ENCODE assay signal across 8 cellular contexts in genomic region chr14:77212933-77213656, GRCh38. TPM values are rescaled to one million over a fixed set of nuclear protein-coding genes. Genes with fewer than 3 reads are reported as not detected.
A peak's percentile ranks its signal among the peaks of the same experiment; 100 is the strongest.
DNase-seq lines count a peak whose midpoint lies in the region; ATAC-seq and TF ChIP-seq lines count a peak whose summit lies in the region.

No MANE protein-coding gene starts in this region.

- intact Hi-C loops in A673 (cut with micrococcal nuclease; ENCODE audit: unreplicated experiment): loop anchor here (5.0 kb wide), 1 partner anchor 61 kb away; no protein-coding TSS in a partner anchor
- intact Hi-C loops in left lung (cut with DNase I): no loop called here

- no TSS peak for BruUV-seq in A673 (replicated peaks; lab: Mats Ljungman, UMichigan)

- H3K4me3 ChIP-seq in A673 (ENCODE audit: low read depth, low read length, poor library complexity, severe bottlenecking): no peak overlapping the region
- no peak overlapping the region for H3K4me3 ChIP-seq in left lung

- H3K27me3 ChIP-seq in A673 (replicated peaks; ENCODE audit: insufficient read depth, low read depth, low read length, poor library complexity): peaks cover 50% of the 10 kb centered on the region
- H3K27me3 ChIP-seq in left lung: peaks cover 0 to 48% of the 10 kb centered on the region in 2 donors

- no peak overlapping the region for H3K27ac Mint-ChIP-seq in type B pancreatic cell

- H3K9me3 ChIP-seq in A673 (ENCODE audit: low read depth, low read length, poor library complexity, severe bottlenecking) (no peaks in the 10 kb centered on the region), left lung (no peaks in the 10 kb centered on the region)

- H3K27ac ChIP-seq in A673 (ENCODE audit: low read depth, low read length, poor library complexity, severe bottlenecking): no peak overlapping the region
- no peak overlapping the region for H3K27ac ChIP-seq in left lung

- H3K4me1 ChIP-seq in A673 (ENCODE audit: insufficient read depth, low read length, poor library complexity, severe bottlenecking) (no peaks in the 10 kb centered on the region), left lung (no peaks in the 10 kb centered on the region)

- H3K36me3 ChIP-seq in A673 (ENCODE audit: insufficient read depth, low read length, poor library complexity, severe bottlenecking) (no peaks in the 10 kb centered on the region), left lung (no peaks in the 10 kb centered on the region)

- POLR2A ChIA-PET in A673 (lab: Charles Lee; ENCODE audit: low non-redundant PET): no interaction called here

- TF ChIP-seq CTCF in A673 (conservative IDR thresholded peaks at IDR 0.05; ENCODE audit: low read depth, low read length) (peak; percentile 80), GM10266 (IDR thresholded peaks at IDR 0.05; ENCODE audit: control insufficient read depth, insufficient read depth, low read depth, missing control alignments) (peak; percentile 71), left lung (IDR thresholded peaks at IDR 0.05) (peak in 1 of 2 donors; percentile 38), type B pancreatic cell (conservative IDR thresholded peaks at IDR 0.05) (peak; percentile 76)

- CTCF ChIA-PET in A673 (lab: Charles Lee): interaction anchor here (0.9 to 1.0 kb wide), 2 partner anchors 15 to 61 kb away, joined by 5 read pairs; no protein-coding TSS in a partner anchor

- H3K27me3 Mint-ChIP-seq in type B pancreatic cell: peaks cover 61% of the 10 kb centered on the region

- no peaks in the 10 kb centered on the region for H3K36me3 Mint-ChIP-seq in type B pancreatic cell

- H3K9me3 Mint-ChIP-seq in type B pancreatic cell: no peaks in the 10 kb centered on the region

- no peaks in the 10 kb centered on the region for H3K4me1 Mint-ChIP-seq in type B pancreatic cell (ENCODE audit: unreplicated experiment)

- ATAC-seq in HG03354 (IDR thresholded peaks at IDR 0.05; ENCODE audit: poor library complexity, severe bottlenecking, unreplicated experiment) (peak; percentile 74), left lung (peak; percentile 88), GM18502 (IDR thresholded peaks at IDR 0.05; ENCODE audit: poor library complexity, unreplicated experiment) (no peak)

- H3K4me3 Mint-ChIP-seq in type B pancreatic cell: no peak overlapping the region

- DNase-seq in A673 (ENCODE audit: low spot score): peak; percentile 43
- peak; percentile 72 for DNase-seq in GM10266 (ENCODE audit: extremely low spot score)
- DNase-seq in NCI-H526 (lab: John Stamatoyannopoulos, UW): peak; percentile 38 to 84
- DNase-seq in amniotic epithelial cell (ENCODE audit: low read depth): peak; percentile 14
- DNase-seq in left lung: no peak
- no peak for DNase-seq in type B pancreatic cell (ENCODE audit: extremely low spot score, unreplicated experiment)

RNA-seq across cellular contexts. Expression of gene TMEM63C, which starts 31.5 kb away (rescaled TPM):
- total RNA-seq in A673 (2021) (0.13 and 0.22 TPM in 2 replicates), left lung (under 1 TPM in 1 of 2 donors, not detected in 1; 0.47 TPM), type B pancreatic cell (ENCODE audit: low replicate concordance) (4.6 and 5.5 TPM in 2 replicates)

RNA-seq across cellular contexts. Expression of gene NGB, which starts 57.9 kb away (rescaled TPM):
- total RNA-seq in A673 (2021): not detected in 2 replicates
- not detected for total RNA-seq in left lung
- total RNA-seq in type B pancreatic cell (ENCODE audit: low replicate concordance): not detected in 2 replicates

Comparison
In these comparisons a context has a peak if more than half of its experiments do, and no peak if none do; other contexts are left out.
1. DNase-seq: peak in A673 (single experiment), GM10266 (single experiment), NCI-H526 (2 of 2) and amniotic epithelial cell (single experiment); none in left lung (0 of 2) and type B pancreatic cell (single experiment).